Comparison of ENCODE assay signal across 28 cellular contexts in genomic region chr2:143058795-143059194, GRCh38.
"Had no signal": no experiment of that assay in that cellular context is flagged by ENCODE, and none has a peak within 500 bp of the region (broad histone marks: within the 10 kb centered on the region; RNA-seq: fewer than 3 reads in every experiment).

No MANE protein-coding gene starts in this region.

- H3K27ac Mint-ChIP-seq: mesothelial cell of epicardium; naive B cell; natural killer cell treated with Interleukin-12 subunit alpha and Interleukin-12 subunit beta and Interleukin-15 and Interleukin-18, amount 100 ng/mL, for 72 hours; neural progenitor cell; stimulated activated effector memory CD8-positive, alpha-beta T cell treated with anti-CD3 and anti-CD28 coated beads, Interleukin-12 subunit alpha, Interleukin-12 subunit beta, amount 100 ng/mL, for 72 hours; type B pancreatic cell had no signal

- ATAC-seq: left lung; mucosa of descending colon; natural killer cell treated with Interleukin-12 subunit alpha and Interleukin-12 subunit beta and Interleukin-15 and Interleukin-18, amount 100 ng/mL, for 72 hours; psoas muscle; right cardiac atrium; stimulated activated effector memory CD8-positive, alpha-beta T cell treated with anti-CD3 and anti-CD28 coated beads, Interleukin-12 subunit alpha, Interleukin-12 subunit beta, amount 100 ng/mL, for 72 hours had no signal

- H3K36me3 ChIP-seq: esophagus squamous epithelium, left lung, neural progenitor cell, ovary, sigmoid colon, stomach, thyroid gland had no signal

- H2AFZ ChIP-seq: neural progenitor cell had no signal

- H3K36me3 Mint-ChIP-seq: stimulated activated effector memory CD8-positive, alpha-beta T cell treated with anti-CD3 and anti-CD28 coated beads, Interleukin-12 subunit alpha, Interleukin-12 subunit beta, amount 100 ng/mL, for 72 hours; type B pancreatic cell had no signal

- H3K27me3 Mint-ChIP-seq: type B pancreatic cell had no signal

- H3K4me2 ChIP-seq: neural progenitor cell had no signal

- H3K4me1 ChIP-seq: esophagus squamous epithelium, left lung, neural progenitor cell, psoas muscle, sigmoid colon, stomach, thyroid gland had no signal

- H3K9me3 ChIP-seq: mucosa of descending colon, ovary, psoas muscle, sigmoid colon, thyroid gland had no signal

- H3K4me3 ChIP-seq: dorsolateral prefrontal cortex, esophagus squamous epithelium, left lung, mucosa of descending colon, neural progenitor cell, ovary, psoas muscle, sigmoid colon, stomach, thyroid gland had no signal

- H3K9me3 Mint-ChIP-seq: natural killer cell treated with Interleukin-12 subunit alpha and Interleukin-12 subunit beta and Interleukin-15 and Interleukin-18, amount 100 ng/mL, for 72 hours had no signal

- H3K27me3 ChIP-seq: dorsolateral prefrontal cortex, esophagus squamous epithelium, left lung, neural progenitor cell, ovary, sigmoid colon, stomach, thyroid gland had no signal

- H3K9ac ChIP-seq: neural progenitor cell had no signal

- H3K27ac ChIP-seq: dorsolateral prefrontal cortex, esophagus squamous epithelium, left lung, neural progenitor cell, ovary, psoas muscle, sigmoid colon, stomach, thyroid gland had no signal

- DNase-seq: caudate nucleus; cerebellar nuclear complex; dorsolateral prefrontal cortex; effector CD4-positive, alpha-beta T cell; esophagus squamous epithelium; foreskin melanocyte; hypothalamus; kidney; left lung; mesenchymal stem cell; mucosa of descending colon; naive B cell; occipital lobe; ovary; posterior cingulate gyrus; psoas muscle; right cardiac atrium; sigmoid colon; stimulated activated CD4-positive, alpha-beta T cell treated with anti-CD3 and anti-CD28 coated beads, Interleukin-2, amount 100 ng/mL, for 24 hours; stimulated activated CD4-positive, alpha-beta T cell treated with anti-CD3 and anti-CD28 coated beads, Interleukin-4, amount 100 ng/mL, for 24 hours; stimulated activated naive CD4-positive, alpha-beta T cell treated with Interleukin-2 at 50 U/mL for 16 hours; stomach; thyroid gland had no signal

- H3K4me3 Mint-ChIP-seq: mesothelial cell of epicardium; naive B cell; natural killer cell treated with Interleukin-12 subunit alpha and Interleukin-12 subunit beta and Interleukin-15 and Interleukin-18, amount 100 ng/mL, for 72 hours; neural progenitor cell; stimulated activated effector memory CD8-positive, alpha-beta T cell treated with anti-CD3 and anti-CD28 coated beads, Interleukin-12 subunit alpha, Interleukin-12 subunit beta, amount 100 ng/mL, for 72 hours; type B pancreatic cell had no signal

- H3K4me1 Mint-ChIP-seq: mesothelial cell of epicardium; neural progenitor cell; stimulated activated effector memory CD8-positive, alpha-beta T cell treated with anti-CD3 and anti-CD28 coated beads, Interleukin-12 subunit alpha, Interleukin-12 subunit beta, amount 100 ng/mL, for 72 hours had no signal
